13 cellular contexts compared by ENCODE assay signal in the genomic region with DNA sequence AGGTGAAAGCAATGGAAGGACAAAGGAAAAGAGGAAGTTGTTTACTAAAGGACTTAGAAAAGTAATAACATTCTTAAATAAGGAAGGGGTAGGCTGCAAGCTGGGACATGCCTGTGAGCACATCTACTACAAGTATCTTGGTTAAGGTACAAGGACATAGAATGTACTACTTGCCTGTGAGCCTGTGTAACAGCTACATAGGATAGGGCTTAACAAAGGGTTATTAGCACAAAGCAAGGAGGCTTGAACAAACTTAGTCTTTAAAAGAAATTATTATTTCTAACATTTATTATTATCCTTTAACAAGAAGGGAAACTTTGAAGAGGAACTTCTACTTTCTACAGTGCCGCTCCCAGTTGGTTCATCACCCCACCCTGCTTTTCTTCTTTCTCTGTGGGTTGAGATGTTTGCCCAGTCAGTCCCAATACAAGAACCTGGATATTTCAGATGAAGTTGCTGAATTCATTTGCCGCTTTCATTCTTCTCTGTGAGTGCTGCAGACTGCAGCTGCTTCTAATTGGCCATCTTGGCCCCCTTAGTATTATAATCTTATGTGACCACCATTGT.
DNase-seq lines count a peak whose midpoint lies in the region; ATAC-seq and TF ChIP-seq lines count a peak whose summit lies in the region.
"Had no signal": no experiment of that assay in that cellular context is flagged by ENCODE, and none has a peak within 500 bp of the region (broad histone marks: within the 10 kb centered on the region; RNA-seq: fewer than 3 reads in every experiment).

No MANE protein-coding gene starts in this region.

- POLR2A ChIA-PET in CD4-positive, alpha-beta memory T cell (lab: Charles Lee; ENCODE audit: partially characterized antibody), result interaction anchor here (0.6 kb wide), 1 partner anchor 997 kb away, joined by 4 read pairs; no protein-coding TSS in a partner anchor

- H3K9me3 ChIP-seq in left ventricle myocardium inferior (replicated peaks), result peaks cover 5% of the 10 kb centered on the region
- no peaks in the 10 kb centered on the region for H3K9me3 ChIP-seq in uterus
- no peaks in the 10 kb centered on the region for H3K9me3 ChIP-seq in CD4-positive, alpha-beta memory T cell (ENCODE audit: control insufficient read depth in 1 of 2, low read length in 2 of 2)

- no peaks in the 10 kb centered on the region for H3K27me3 Mint-ChIP-seq in CD4-positive, alpha-beta memory T cell

- H3K9me3 Mint-ChIP-seq in CD4-positive, alpha-beta memory T cell, result peaks cover 0 to 4% (median 0%) of the 10 kb centered on the region in 8 donors

- H3K4me1 ChIP-seq in left ventricle myocardium inferior (peaks cover 20% of the 10 kb centered on the region), uterus (no peaks in the 10 kb centered on the region)
- H3K4me1 ChIP-seq in CD4-positive, alpha-beta memory T cell (ENCODE audit: insufficient read depth, low read length), result peaks cover 13% of the 10 kb centered on the region

- H3K4me3 ChIP-seq in left ventricle myocardium inferior (no peak overlapping the region), uterus (no peak overlapping the region)
- H3K4me3 ChIP-seq in CD4-positive, alpha-beta memory T cell (ENCODE audit: low read length in 2 of 2), result no peak overlapping the region

- no peak overlapping the region for H3K27ac Mint-ChIP-seq in CD4-positive, alpha-beta memory T cell

- no peak overlapping the region for H3K4me3 Mint-ChIP-seq in CD4-positive, alpha-beta memory T cell

- H3K4me1 Mint-ChIP-seq in CD4-positive, alpha-beta memory T cell, result peaks cover 10 to 22% (median 16%) of the 10 kb centered on the region in 4 donors

- DNase-seq in left ventricle myocardium inferior (no peak), Right ventricle myocardium superior (no peak), NOMO-1 treated with dmso at 0.1 percent for 144 hours (lab: John Stamatoyannopoulos, UW; ENCODE audit: unreplicated experiment) (peak; percentile 65), epithelial cell of prostate (ENCODE audit: low read depth, low spot score) (peak; percentile 14), uterus (no peak), 8988T (no peak), activated T-cell treated with anti-CD3 and anti-CD28 coated beads for 4 hours (no peak)
- DNase-seq in CD4-positive, alpha-beta memory T cell, result no peak
- DNase-seq: ACHN; activated CD8-positive, alpha-beta memory T cell treated with anti-CD3 and anti-CD28 coated beads for 24 hours; activated naive CD4-positive, alpha-beta T cell treated with anti-CD3 and anti-CD28 coated beads, Interleukin-2, amount 50 U/mL, for 16 hours; NCI-H1105 treated with DMSO at 0.1 percent for 48 hours; NCI-H510A had no signal

- TF ChIP-seq CTCF in left ventricle myocardium inferior (IDR thresholded peaks at IDR 0.05; ENCODE audit: borderline replicate concordance) (no peak), uterus (IDR thresholded peaks at IDR 0.05) (no peak)

- ATAC-seq in Right ventricle myocardium superior (ENCODE audit: poor library complexity), result no peak

- TF ChIP-seq POLR2A in uterus (IDR thresholded peaks at IDR 0.05), result no peak

- peak overlapping the region; percentile 83 for H3K27ac ChIP-seq in left ventricle myocardium inferior (replicated peaks)
- H3K27ac ChIP-seq in epithelial cell of prostate, result peak overlapping the region; percentile 47
- peak overlapping the region; percentile 9 to 27 for H3K27ac ChIP-seq in uterus
- H3K27ac ChIP-seq in CD4-positive, alpha-beta memory T cell (ENCODE audit: low read depth, low read length), result no peak overlapping the region

- H3K27me3 ChIP-seq in left ventricle myocardium inferior (ENCODE audit: low read depth) (no peaks in the 10 kb centered on the region), uterus (no peaks in the 10 kb centered on the region)
- H3K27me3 ChIP-seq in CD4-positive, alpha-beta memory T cell (ENCODE audit: insufficient read depth, low read length), result no peaks in the 10 kb centered on the region

- CTCF ChIA-PET in CD4-positive, alpha-beta memory T cell (lab: Charles Lee; ENCODE audit: partially characterized antibody), result no interaction called here

- H3K36me3 Mint-ChIP-seq in CD4-positive, alpha-beta memory T cell, result peaks cover 42 to 59% of the 10 kb centered on the region in 2 donors

- intact Hi-C loops in left ventricle myocardium inferior (cut with micrococcal nuclease), result no loop called here
- intact Hi-C loops in Right ventricle myocardium superior (cut with DNase I), result no loop called here
- intact Hi-C loops in uterus (cut with DNase I; ENCODE audit: low total_unique reads), result no loop called here
- intact Hi-C loops in CD4-positive, alpha-beta memory T cell (cut with micrococcal nuclease), result no loop called here

- H3K36me3 ChIP-seq in left ventricle myocardium inferior (peaks cover 10% of the 10 kb centered on the region), uterus (no peaks in the 10 kb centered on the region)
- H3K36me3 ChIP-seq in CD4-positive, alpha-beta memory T cell (ENCODE audit: insufficient read depth, low read length), result peaks cover 5% of the 10 kb centered on the region

Comparison
In these comparisons a context has a peak if more than half of its experiments do, and no peak if none do; other contexts are left out.
1. DNase-seq: peak in NOMO-1 treated with dmso at 0.1 percent for 144 hours (single experiment) and epithelial cell of prostate (single experiment); none in left ventricle myocardium inferior (single experiment), Right ventricle myocardium superior (single experiment), uterus (0 of 2), 8988T (single experiment), activated T-cell treated with anti-CD3 and anti-CD28 coated beads for 4 hours (single experiment) and CD4-positive, alpha-beta memory T cell (0 of 5).